Comparison of ENCODE assay signal across 11 cellular contexts in genomic region chr19:49440439-49441209, GRCh38. TPM values are rescaled to one million over a fixed set of nuclear protein-coding genes. Genes with fewer than 3 reads are reported as not detected.
DNase-seq lines count a peak whose midpoint lies in the region; ATAC-seq and TF ChIP-seq lines count a peak whose summit lies in the region.
"Had no signal": no experiment of that assay in that cellular context is flagged by ENCODE, and none has a peak within 500 bp of the region (broad histone marks: within the 10 kb centered on the region; RNA-seq: fewer than 3 reads in every experiment).

No MANE protein-coding gene starts in this region.

- no peaks in the 10 kb centered on the region for H3K36me3 Mint-ChIP-seq in activated CD8-positive, alpha-beta T cell treated with anti-CD3 and anti-CD28 coated beads, Interleukin-2, amount 10 ng/mL, durations not matched to agents 7 days and 5 days (ENCODE audit: low read depth)
- no peaks in the 10 kb centered on the region for H3K36me3 Mint-ChIP-seq in activated CD8-positive, alpha-beta T cell treated with anti-CD3 and anti-CD28 coated beads for 36 hours (ENCODE audit: low read depth)
- H3K36me3 Mint-ChIP-seq in activated B cell treated with CpG ODN at 0.5 μM for 24 hours (ENCODE audit: low read depth): no peaks in the 10 kb centered on the region

- in situ Hi-C loops in brain microvascular endothelial cell (cut with HindIII; ENCODE audit: low pct_ligation_motif_present, low sequenced_read_pairs): no loop called here

- H3K9ac ChIP-seq in iPS-15b (ENCODE audit: low read depth, low read length): no peak overlapping the region

- H3K4me1 ChIP-seq in iPS-15b (ENCODE audit: control insufficient read depth, insufficient read depth, low read length): peaks cover 2% of the 10 kb centered on the region
- H3K4me1 ChIP-seq in uterus: peaks cover 0 to 6% of the 10 kb centered on the region in 2 donors

- TF ChIP-seq CTCF in activated CD8-positive, alpha-beta T cell treated with anti-CD3 and anti-CD28 coated beads for 36 hours (IDR thresholded peaks at IDR 0.05): no peak
- no peak for TF ChIP-seq CTCF in activated B cell treated with CpG ODN at 0.5 μM for 24 hours (IDR thresholded peaks at IDR 0.05)
- no peak for TF ChIP-seq CTCF in brain microvascular endothelial cell (IDR thresholded peaks at IDR 0.05; ENCODE audit: low read depth, low read length, missing control alignments)
- no peak for TF ChIP-seq CTCF in uterus (IDR thresholded peaks at IDR 0.05)

- no peak for ATAC-seq in activated CD8-positive, alpha-beta T cell treated with anti-CD3 and anti-CD28 coated beads, Interleukin-2, amount 10 ng/mL, durations not matched to agents 7 days and 5 days
- no peak for ATAC-seq in activated CD8-positive, alpha-beta T cell treated with anti-CD3 and anti-CD28 coated beads for 36 hours
- no peak for ATAC-seq in activated B cell treated with CpG ODN at 0.5 μM for 24 hours (ENCODE audit: low read depth)
- ATAC-seq in stimulated activated naive CD8-positive, alpha-beta T cell treated with anti-CD3 and anti-CD28 coated beads, Interleukin-15, amount 100 ng/mL, for 72 hours: no peak

- H3K27me3 Mint-ChIP-seq in activated CD8-positive, alpha-beta T cell treated with anti-CD3 and anti-CD28 coated beads, Interleukin-2, amount 10 ng/mL, durations not matched to agents 7 days and 5 days (ENCODE audit: low read depth): peaks cover 66% of the 10 kb centered on the region
- peaks cover 65% of the 10 kb centered on the region for H3K27me3 Mint-ChIP-seq in activated CD8-positive, alpha-beta T cell treated with anti-CD3 and anti-CD28 coated beads for 36 hours
- peaks cover 63% of the 10 kb centered on the region for H3K27me3 Mint-ChIP-seq in activated B cell treated with CpG ODN at 0.5 μM for 24 hours
- H3K27me3 Mint-ChIP-seq in stimulated activated naive CD8-positive, alpha-beta T cell treated with anti-CD3 and anti-CD28 coated beads, Interleukin-15, amount 100 ng/mL, for 72 hours: peaks cover 72% of the 10 kb centered on the region

- POLR2A ChIA-PET in activated CD8-positive, alpha-beta T cell treated with anti-CD3 and anti-CD28 coated beads, Interleukin-2, amount 10 ng/mL, durations not matched to agents 7 days and 5 days (lab: Charles Lee): interaction anchor here (0.6 kb wide), 1 partner anchor 80 kb away, joined by 3 read pairs; no protein-coding TSS in a partner anchor
- POLR2A ChIA-PET in activated CD8-positive, alpha-beta T cell treated with anti-CD3 and anti-CD28 coated beads for 36 hours (lab: Charles Lee): interaction anchor here (1.0 to 1.5 kb wide), 3 partner anchors 11 to 51 kb away, joined by 3 to 4 read pairs (median 3); partner anchors contain the start of gene PIH1D1
- POLR2A ChIA-PET in activated B cell treated with CpG ODN at 0.5 μM for 24 hours (lab: Charles Lee): interaction anchor here (0.8 kb wide), 2 partner anchors 11 to 49 kb away, joined by 3 read pairs; no protein-coding TSS in a partner anchor

- intact Hi-C loops in activated CD8-positive, alpha-beta T cell treated with anti-CD3 and anti-CD28 coated beads for 36 hours (cut with micrococcal nuclease): loop anchor here (5.0 to 10.0 kb wide), 2 partner anchors 48 to 176 kb away; no protein-coding TSS in a partner anchor
- intact Hi-C loops in activated B cell treated with CpG ODN at 0.5 μM for 24 hours (cut with micrococcal nuclease) (loop anchor here (2.0 kb wide), 1 partner anchor 18 kb away; the partner anchor contains the start of gene PTH2), uterus (cut with DNase I; ENCODE audit: low total_unique reads) (no loop called here)

- H3K4me3 ChIP-seq in iPS-15b (ENCODE audit: low read depth, low read length) (peak overlapping the region; percentile 61), brain microvascular endothelial cell (ENCODE audit: low read depth, low read length) (no peak overlapping the region), uterus (no peak overlapping the region)
- H3K4me3 ChIP-seq: lung had no signal

- H3K27me3 ChIP-seq in iPS-15b (ENCODE audit: control insufficient read depth, insufficient read depth, low read length) (peaks cover 57% of the 10 kb centered on the region), brain microvascular endothelial cell (replicated peaks) (peaks cover 60% of the 10 kb centered on the region), uterus (no peaks in the 10 kb centered on the region)

- H3K9me3 Mint-ChIP-seq in activated CD8-positive, alpha-beta T cell treated with anti-CD3 and anti-CD28 coated beads, Interleukin-2, amount 10 ng/mL, durations not matched to agents 7 days and 5 days (ENCODE audit: insufficient read depth): no peaks in the 10 kb centered on the region
- no peaks in the 10 kb centered on the region for H3K9me3 Mint-ChIP-seq in activated CD8-positive, alpha-beta T cell treated with anti-CD3 and anti-CD28 coated beads for 36 hours
- no peaks in the 10 kb centered on the region for H3K9me3 Mint-ChIP-seq in activated B cell treated with CpG ODN at 0.5 μM for 24 hours
- H3K9me3 Mint-ChIP-seq in stimulated activated naive CD8-positive, alpha-beta T cell treated with anti-CD3 and anti-CD28 coated beads, Interleukin-15, amount 100 ng/mL, for 72 hours: no peaks in the 10 kb centered on the region
- H3K9me3 Mint-ChIP-seq: activated T-cell treated with anti-CD3 and anti-CD28 coated beads, Interleukin-2, amount 50 U/mL, for 4 hours had no signal

- H3K27ac ChIP-seq in brain microvascular endothelial cell: no peak overlapping the region
- peak overlapping the region in 1 of 2 donors; percentile 61 for H3K27ac ChIP-seq in uterus

- no peaks in the 10 kb centered on the region for H3K36me3 ChIP-seq in iPS-15b (ENCODE audit: control insufficient read depth, insufficient read depth, low read length)
- no peaks in the 10 kb centered on the region for H3K36me3 ChIP-seq in brain microvascular endothelial cell (replicated peaks)
- H3K36me3 ChIP-seq in uterus: no peaks in the 10 kb centered on the region

- H3K4me3 Mint-ChIP-seq in activated CD8-positive, alpha-beta T cell treated with anti-CD3 and anti-CD28 coated beads, Interleukin-2, amount 10 ng/mL, durations not matched to agents 7 days and 5 days: peak overlapping the region; percentile 8
- H3K4me3 Mint-ChIP-seq in activated CD8-positive, alpha-beta T cell treated with anti-CD3 and anti-CD28 coated beads for 36 hours: no peak overlapping the region
- peak overlapping the region; percentile 64 for H3K4me3 Mint-ChIP-seq in activated B cell treated with CpG ODN at 0.5 μM for 24 hours
- peak overlapping the region; percentile 47 to 61 for H3K4me3 Mint-ChIP-seq in stimulated activated naive CD8-positive, alpha-beta T cell treated with anti-CD3 and anti-CD28 coated beads, Interleukin-15, amount 100 ng/mL, for 72 hours

- CTCF ChIA-PET in activated CD8-positive, alpha-beta T cell treated with anti-CD3 and anti-CD28 coated beads, Interleukin-2, amount 10 ng/mL, durations not matched to agents 7 days and 5 days (lab: Charles Lee): interaction anchor here (1.3 to 4.4 kb wide), 2 partner anchors 48 to 49 kb away, joined by 7 to 40 read pairs; no protein-coding TSS in a partner anchor
- CTCF ChIA-PET in activated CD8-positive, alpha-beta T cell treated with anti-CD3 and anti-CD28 coated beads for 36 hours (lab: Charles Lee): interaction anchor here (1.0 kb wide), 1 partner anchor 11 kb away, joined by 4 read pairs; no protein-coding TSS in a partner anchor
- CTCF ChIA-PET in activated B cell treated with CpG ODN at 0.5 μM for 24 hours (lab: Charles Lee): interaction anchor here (2.9 to 3.3 kb wide), 2 partner anchors 29 to 49 kb away, joined by 9 to 28 read pairs; no protein-coding TSS in a partner anchor

- H3K4me1 Mint-ChIP-seq in activated CD8-positive, alpha-beta T cell treated with anti-CD3 and anti-CD28 coated beads, Interleukin-2, amount 10 ng/mL, durations not matched to agents 7 days and 5 days (ENCODE audit: low read depth): peaks cover 45% of the 10 kb centered on the region
- H3K4me1 Mint-ChIP-seq in activated CD8-positive, alpha-beta T cell treated with anti-CD3 and anti-CD28 coated beads for 36 hours (ENCODE audit: low read depth): peaks cover 34% of the 10 kb centered on the region
- peaks cover 48% of the 10 kb centered on the region for H3K4me1 Mint-ChIP-seq in activated B cell treated with CpG ODN at 0.5 μM for 24 hours
- peaks cover 56% of the 10 kb centered on the region for H3K4me1 Mint-ChIP-seq in stimulated activated naive CD8-positive, alpha-beta T cell treated with anti-CD3 and anti-CD28 coated beads, Interleukin-15, amount 100 ng/mL, for 72 hours

- H3K9me3 ChIP-seq in iPS-15b (ENCODE audit: control insufficient read depth, insufficient read depth, low read length) (no peaks in the 10 kb centered on the region), uterus (no peaks in the 10 kb centered on the region)

- no peak for TF ChIP-seq POLR2A in uterus (IDR thresholded peaks at IDR 0.05)

- DNase-seq in activated CD8-positive, alpha-beta T cell treated with anti-CD3 and anti-CD28 coated beads, Interleukin-2, amount 10 ng/mL, durations not matched to agents 7 days and 5 days: no peak
- DNase-seq in activated CD8-positive, alpha-beta T cell treated with anti-CD3 and anti-CD28 coated beads for 36 hours: no peak
- no peak for DNase-seq in activated B cell treated with CpG ODN at 0.5 μM for 24 hours
- DNase-seq in stimulated activated naive CD8-positive, alpha-beta T cell treated with anti-CD3 and anti-CD28 coated beads, Interleukin-15, amount 100 ng/mL, for 72 hours: no peak
- no peak for DNase-seq in brain microvascular endothelial cell
- DNase-seq in iPS-NIHi7 (ENCODE audit: extremely low spot score): no peak
- no peak for DNase-seq in uterus
- DNase-seq: activated T-cell treated with anti-CD3 and anti-CD28 coated beads, Interleukin-2, amount 50 U/mL, for 4 hours had no signal

- H3K27ac Mint-ChIP-seq in activated CD8-positive, alpha-beta T cell treated with anti-CD3 and anti-CD28 coated beads, Interleukin-2, amount 10 ng/mL, durations not matched to agents 7 days and 5 days: no peak overlapping the region
- H3K27ac Mint-ChIP-seq in activated CD8-positive, alpha-beta T cell treated with anti-CD3 and anti-CD28 coated beads for 36 hours: no peak overlapping the region
- no peak overlapping the region for H3K27ac Mint-ChIP-seq in activated B cell treated with CpG ODN at 0.5 μM for 24 hours
- H3K27ac Mint-ChIP-seq in stimulated activated naive CD8-positive, alpha-beta T cell treated with anti-CD3 and anti-CD28 coated beads, Interleukin-15, amount 100 ng/mL, for 72 hours: no peak overlapping the region

RNA-seq across cellular contexts. Expression of gene SLC17A7, which starts 0.7 kb away (rescaled TPM):
- under 1 TPM in 1 of 2 experiments, not detected in 1; 0.16 TPM for total RNA-seq in activated CD8-positive, alpha-beta T cell treated with anti-CD3 and anti-CD28 coated beads, Interleukin-2, amount 10 ng/mL, durations not matched to agents 7 days and 5 days
- total RNA-seq in activated CD8-positive, alpha-beta T cell treated with anti-CD3 and anti-CD28 coated beads for 36 hours: under 1 TPM in 1 of 2 experiments, not detected in 1; 0.23 TPM
- 0.15 and 0.55 TPM in 2 replicates for total RNA-seq in activated B cell treated with CpG ODN at 0.5 μM for 24 hours
- 1 to 10 TPM in 3 of 4 donors, not detected in 1; 1.3 to 5.6 (median 1.9) TPM for total RNA-seq in uterus

RNA-seq across cellular contexts. Expression of gene PIH1D1, which starts 11.0 kb away (rescaled TPM):
- 100 to 1,000 TPM; 128 to 129 TPM for total RNA-seq in activated CD8-positive, alpha-beta T cell treated with anti-CD3 and anti-CD28 coated beads, Interleukin-2, amount 10 ng/mL, durations not matched to agents 7 days and 5 days
- total RNA-seq in activated CD8-positive, alpha-beta T cell treated with anti-CD3 and anti-CD28 coated beads for 36 hours: 100 to 1,000 TPM; 124 to 126 TPM
- total RNA-seq in activated B cell treated with CpG ODN at 0.5 μM for 24 hours (110 and 111 TPM in 2 replicates), uterus (10 to 100 TPM; 31.2 to 70.2 (median 46.5) TPM)

RNA-seq across cellular contexts. Expression of gene ALDH16A1, which starts 12.4 kb away (rescaled TPM):
- 10 to 100 TPM; 36.6 to 37.5 TPM for total RNA-seq in activated CD8-positive, alpha-beta T cell treated with anti-CD3 and anti-CD28 coated beads, Interleukin-2, amount 10 ng/mL, durations not matched to agents 7 days and 5 days
- 10 to 100 TPM; 24.6 to 24.8 TPM for total RNA-seq in activated CD8-positive, alpha-beta T cell treated with anti-CD3 and anti-CD28 coated beads for 36 hours
- 61.4 and 61.6 TPM in 2 replicates for total RNA-seq in activated B cell treated with CpG ODN at 0.5 μM for 24 hours
- total RNA-seq in uterus: 10 to 100 TPM; 13.5 to 40.8 (median 34.5) TPM

RNA-seq across cellular contexts. Expression of gene GFY, which starts 15.4 kb away (rescaled TPM):
- not detected for total RNA-seq in activated CD8-positive, alpha-beta T cell treated with anti-CD3 and anti-CD28 coated beads, Interleukin-2, amount 10 ng/mL, durations not matched to agents 7 days and 5 days
- not detected for total RNA-seq in activated CD8-positive, alpha-beta T cell treated with anti-CD3 and anti-CD28 coated beads for 36 hours
- total RNA-seq in activated B cell treated with CpG ODN at 0.5 μM for 24 hours: not detected in 2 replicates
- total RNA-seq in uterus: not detected
- total RNA-seq: activated T-cell treated with anti-CD3 and anti-CD28 coated beads, Interleukin-2, amount 50 U/mL, for 4 hours; endothelial cell of umbilical vein; lung had no signal

RNA-seq across cellular contexts. Expression of gene PTH2, which starts 17.4 kb away (rescaled TPM):
- not detected for total RNA-seq in activated CD8-positive, alpha-beta T cell treated with anti-CD3 and anti-CD28 coated beads, Interleukin-2, amount 10 ng/mL, durations not matched to agents 7 days and 5 days
- total RNA-seq in activated CD8-positive, alpha-beta T cell treated with anti-CD3 and anti-CD28 coated beads for 36 hours: not detected
- total RNA-seq in activated B cell treated with CpG ODN at 0.5 μM for 24 hours (not detected in 2 replicates), uterus (not detected)
- total RNA-seq: activated T-cell treated with anti-CD3 and anti-CD28 coated beads, Interleukin-2, amount 50 U/mL, for 4 hours; endothelial cell of umbilical vein; lung had no signal
